ENCODE assay signal across 14 cellular contexts in the genomic region with DNA sequence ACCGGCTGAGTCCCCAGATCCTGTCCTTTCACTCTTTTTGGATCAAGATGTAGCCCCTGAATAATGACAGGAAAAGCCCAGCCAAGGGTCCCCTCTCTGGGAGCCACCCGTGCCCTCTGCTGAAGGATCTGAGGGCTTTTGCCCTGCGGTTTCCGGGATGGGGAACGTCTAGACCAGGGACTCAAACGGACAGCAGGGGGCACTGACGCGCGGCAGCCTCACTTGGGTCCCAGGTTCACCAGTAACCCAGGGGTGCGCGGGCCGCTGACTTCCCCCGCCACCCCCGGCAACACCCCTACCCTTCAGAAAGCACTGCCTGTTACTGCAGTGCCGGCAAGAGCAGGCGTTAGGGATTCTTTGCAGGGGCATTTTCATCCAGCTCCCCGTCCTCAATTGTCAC.
DNase-seq lines count a peak whose midpoint lies in the region; ATAC-seq, FAIRE-seq and TF ChIP-seq lines count a peak whose summit lies in the region.
"Had no signal": no experiment of that assay in that cellular context is flagged by ENCODE, and none has a peak within 500 bp of the region (broad histone marks: within the 10 kb centered on the region; RNA-seq: fewer than 3 reads in every experiment).

No MANE protein-coding gene starts in this region.

- no peak overlapping the region for H3K27ac ChIP-seq in BLaER1
- H3K27ac ChIP-seq in VCaP: no peak overlapping the region
- H3K27ac ChIP-seq: esophagus squamous epithelium, left lung, SJCRH30, transverse colon had no signal

- 0 out of 2 replicates have a peak overlapping the region, but pooled peaks have one; percentile 29 for H3K9ac ChIP-seq in BLaER1

- peaks cover 64% of the 10 kb centered on the region for H3K36me3 ChIP-seq in BLaER1
- H3K36me3 ChIP-seq: SJCRH30, transverse colon had no signal

- FAIRE-seq in GM12891 (lab: Jason Lieb, UNC): peak; percentile 9
- FAIRE-seq: G401.6 had no signal

- H3K4me2 ChIP-seq in BLaER1: peak overlapping the region; percentile 81

- H3K9me3 Mint-ChIP-seq in activated naive CD8-positive, alpha-beta T cell treated with anti-CD3 and anti-CD28 coated beads, Interleukin-2, amount 50 U/mL, for 24 hours: no peaks in the 10 kb centered on the region

- peaks cover 79% of the 10 kb centered on the region for H4K20me1 ChIP-seq in BLaER1

- H3K4me1 ChIP-seq in BLaER1: peaks cover 86% of the 10 kb centered on the region

- DNase-seq in GM12891 (ENCODE audit: insufficient read length, low spot score) (no peak), left lobe of liver (ENCODE audit: low spot score) (no peak), DMS114 treated with DMSO at 0.1 percent for 48 hours (lab: John Stamatoyannopoulos, UW; ENCODE audit: unreplicated experiment) (no peak), hippocampal formation (lab: John Stamatoyannopoulos, UW) (no peak)
- DNase-seq in activated naive CD8-positive, alpha-beta T cell treated with anti-CD3 and anti-CD28 coated beads, Interleukin-2, amount 50 U/mL, for 24 hours: no peak
- DNase-seq: activated CD4-positive, alpha-beta T cell treated with anti-CD3 and anti-CD28 coated beads, Interleukin-2, amount 50 U/mL, for 4 hours; esophagus squamous epithelium; left lung; transverse colon had no signal

- no peak overlapping the region for H3K27ac Mint-ChIP-seq in activated naive CD8-positive, alpha-beta T cell treated with anti-CD3 and anti-CD28 coated beads, Interleukin-2, amount 50 U/mL, for 24 hours

- H3K9me3 ChIP-seq in BLaER1: no peaks in the 10 kb centered on the region
- H3K9me3 ChIP-seq: esophagus squamous epithelium, left lung, SJCRH30, transverse colon had no signal

- peak; percentile 44 for TF ChIP-seq CTCF in VCaP (conservative IDR thresholded peaks at IDR 0.05)

- H3K4me1 Mint-ChIP-seq in activated naive CD8-positive, alpha-beta T cell treated with anti-CD3 and anti-CD28 coated beads, Interleukin-2, amount 50 U/mL, for 24 hours: no peaks in the 10 kb centered on the region

- H3K36me3 Mint-ChIP-seq in activated naive CD8-positive, alpha-beta T cell treated with anti-CD3 and anti-CD28 coated beads, Interleukin-2, amount 50 U/mL, for 24 hours (ENCODE audit: low read depth): no peaks in the 10 kb centered on the region

- peaks cover 5% of the 10 kb centered on the region; the same call in 1 of the 2 replicates for H3K27me3 ChIP-seq in BLaER1
- H3K27me3 ChIP-seq: SJCRH30, transverse colon had no signal

- peak; percentile 26 for ATAC-seq in left lobe of liver
- no peak for ATAC-seq in GM19324 (IDR thresholded peaks at IDR 0.05; ENCODE audit: low FRiP score, unreplicated experiment)
- no peak for ATAC-seq in activated naive CD8-positive, alpha-beta T cell treated with anti-CD3 and anti-CD28 coated beads, Interleukin-2, amount 50 U/mL, for 24 hours
- ATAC-seq: left lung had no signal

- H3K27me3 Mint-ChIP-seq in activated naive CD8-positive, alpha-beta T cell treated with anti-CD3 and anti-CD28 coated beads, Interleukin-2, amount 50 U/mL, for 24 hours: no peaks in the 10 kb centered on the region

- no peak overlapping the region for H3K4me3 ChIP-seq in BLaER1
- H3K4me3 ChIP-seq: esophagus squamous epithelium, left lung, SJCRH30, transverse colon had no signal

- TF ChIP-seq POLR2A in GM12891 (IDR thresholded peaks at IDR 0.05; ENCODE audit: low read depth, low read length): no peak

- H3K4me3 Mint-ChIP-seq in activated naive CD8-positive, alpha-beta T cell treated with anti-CD3 and anti-CD28 coated beads, Interleukin-2, amount 50 U/mL, for 24 hours: no peak overlapping the region

TF ChIP-seq in GM12891, 5 proteins besides CTCF, POLR2A, EP300 and RAD21:
- TF ChIP-seq POLR2AphosphoS5 (IDR thresholded peaks at IDR 0.05; ENCODE audit: low read depth, low read length) (no peak), POU2F2 (IDR thresholded peaks at IDR 0.05; ENCODE audit: low read depth, low read length) (no peak), SPI1 (IDR thresholded peaks at IDR 0.05; ENCODE audit: low read depth, low read length) (no peak), TAF1 (IDR thresholded peaks at IDR 0.05; ENCODE audit: low read depth, low read length) (no peak), PAX5 (IDR thresholded peaks at IDR 0.05; ENCODE audit: insufficient read depth, low read length, severe bottlenecking) (no peak)
